ENCODE assay signal across 16 cellular contexts in genomic region chr1:245098924-245099323, GRCh38. TPM values are rescaled to one million over a fixed set of nuclear protein-coding genes. Genes with fewer than 3 reads are reported as not detected.
DNase-seq lines count a peak whose midpoint lies in the region; ATAC-seq and TF ChIP-seq lines count a peak whose summit lies in the region.
"Had no signal": no experiment of that assay in that cellular context is flagged by ENCODE, and none has a peak within 500 bp of the region (broad histone marks: within the 10 kb centered on the region; RNA-seq: fewer than 3 reads in every experiment).

No MANE protein-coding gene starts in this region.

- H3K27me3 ChIP-seq in right atrium auricular region (no peaks in the 10 kb centered on the region), heart right ventricle (no peaks in the 10 kb centered on the region), mesenchymal stem cell (ENCODE audit: control insufficient read depth in 1 of 2, insufficient read depth in 1 of 2, low read length in 2 of 2) (no peaks in the 10 kb centered on the region), mesendoderm (ENCODE audit: insufficient read depth, low read length, poor library complexity) (no peaks in the 10 kb centered on the region)
- H3K27me3 ChIP-seq: BLaER1 had no signal

- H3K4me1 Mint-ChIP-seq in stimulated activated memory B cell treated with anti-CD40 and anti-IgM and Interleukin-4, amounts not matched to agents 10 μg/mL and 1 μg/mL and 100 μg/mL, for 72 hours = no peaks in the 10 kb centered on the region
- H3K4me1 Mint-ChIP-seq: CD4-positive, alpha-beta memory T cell had no signal

- 96 to 97% methylated on average over 6 of the region's 6 CpGs for WGBS in heart right ventricle, 2 donors
- 95% methylated on average over 6 of the region's 6 CpGs for WGBS in mesenchymal stem cell
- no CpG with 5 or more reads among the region's 6 CpGs for WGBS in mesendoderm (ENCODE audit: extremely low coverage, insufficient coverage, low lambda C conversion rate)

- H3K79me1 ChIP-seq in mesenchymal stem cell (replicated peaks; ENCODE audit: low read length, poor library complexity, severe bottlenecking) (no peaks in the 10 kb centered on the region), mesendoderm (ENCODE audit: low read length) (no peaks in the 10 kb centered on the region)

- no peak overlapping the region for H2BK12ac ChIP-seq in mesenchymal stem cell (ENCODE audit: low read length in 2 of 2)

- H3K56ac ChIP-seq in mesendoderm (ENCODE audit: low read length) = no peak overlapping the region

- H2AFZ ChIP-seq in mesenchymal stem cell (ENCODE audit: low read depth, low read length) = no peak overlapping the region

- H3K4ac ChIP-seq in mesenchymal stem cell (ENCODE audit: low read depth in 1 of 2, low read length in 2 of 2) (no peak overlapping the region), mesendoderm (ENCODE audit: low read depth, low read length) (no peak overlapping the region)

- H3K4me3 ChIP-seq in right atrium auricular region (no peak overlapping the region), heart right ventricle (no peak overlapping the region), mesenchymal stem cell (ENCODE audit: insufficient read depth in 1 of 2, low read depth in 1 of 2, low read length in 2 of 2) (no peak overlapping the region), mesendoderm (ENCODE audit: low read length) (no peak overlapping the region)
- H3K4me3 ChIP-seq: BLaER1 had no signal

- intact Hi-C loops in heart right ventricle (cut with DNase I) = no loop called here

- H2BK15ac ChIP-seq in mesenchymal stem cell (ENCODE audit: low read depth, poor library complexity, severe bottlenecking) = no peak overlapping the region
- no peak overlapping the region for H2BK15ac ChIP-seq in mesendoderm (replicated peaks; ENCODE audit: low read depth)

- H3K36me3 ChIP-seq in right atrium auricular region (no peaks in the 10 kb centered on the region), heart right ventricle (no peaks in the 10 kb centered on the region), mesenchymal stem cell (ENCODE audit: control insufficient read depth in 1 of 2, insufficient read depth in 2 of 2, low read depth in 1 of 2, low read length in 2 of 2) (no peaks in the 10 kb centered on the region), mesendoderm (ENCODE audit: control insufficient read depth, insufficient read depth, low read length) (no peaks in the 10 kb centered on the region)
- H3K36me3 ChIP-seq: BLaER1 had no signal

- no peaks in the 10 kb centered on the region for H3K9me3 ChIP-seq in right atrium auricular region
- H3K9me3 ChIP-seq in heart right ventricle = no peaks in the 10 kb centered on the region
- H3K9me3 ChIP-seq in mesenchymal stem cell (ENCODE audit: control insufficient read depth, low read length) = no peaks in the 10 kb centered on the region
- H3K9me3 ChIP-seq: BLaER1 had no signal

- H3K9ac ChIP-seq in mesenchymal stem cell (ENCODE audit: low read length) (no peak overlapping the region), mesendoderm (ENCODE audit: low read length) (no peak overlapping the region)
- H3K9ac ChIP-seq: BLaER1 had no signal

- H4K5ac ChIP-seq in mesendoderm (ENCODE audit: low read length) = no peak overlapping the region

- no peaks in the 10 kb centered on the region for H3K36me3 Mint-ChIP-seq in stimulated activated memory B cell treated with anti-CD40 and anti-IgM and Interleukin-4, amounts not matched to agents 10 μg/mL and 1 μg/mL and 100 μg/mL, for 72 hours
- H3K36me3 Mint-ChIP-seq: CD4-positive, alpha-beta memory T cell had no signal

- no peaks in the 10 kb centered on the region for H3K9me3 Mint-ChIP-seq in stimulated activated memory B cell treated with anti-CD40 and anti-IgM and Interleukin-4, amounts not matched to agents 10 μg/mL and 1 μg/mL and 100 μg/mL, for 72 hours

- no peak overlapping the region for H3K27ac ChIP-seq in right atrium auricular region
- no peak overlapping the region for H3K27ac ChIP-seq in heart right ventricle
- no peak overlapping the region for H3K27ac ChIP-seq in mesenchymal stem cell (ENCODE audit: low read length, poor library complexity, severe bottlenecking)
- no peak overlapping the region for H3K27ac ChIP-seq in mesendoderm (ENCODE audit: low read depth, low read length)
- H3K27ac ChIP-seq: BLaER1 had no signal

- H2BK120ac ChIP-seq in mesenchymal stem cell (ENCODE audit: low read depth, low read length) (no peak overlapping the region), mesendoderm (ENCODE audit: low read depth, low read length) (no peak overlapping the region)

- H4K8ac ChIP-seq in mesenchymal stem cell (ENCODE audit: low read length) (no peak overlapping the region), mesendoderm (ENCODE audit: low read depth, low read length) (no peak overlapping the region)

- H3K23ac ChIP-seq in mesenchymal stem cell (ENCODE audit: low read length in 2 of 2) (no peak overlapping the region), mesendoderm (ENCODE audit: low read length) (no peak overlapping the region)

- ATAC-seq in heart right ventricle = no peak
- ATAC-seq in stimulated activated memory B cell treated with anti-CD40 and anti-IgM and Interleukin-4, amounts not matched to agents 10 μg/mL and 1 μg/mL and 100 μg/mL, for 72 hours = peak; percentile 8
- no peak for ATAC-seq in GM21723 (IDR thresholded peaks at IDR 0.05; ENCODE audit: unreplicated experiment)
- ATAC-seq in GM19455 (IDR thresholded peaks at IDR 0.05; ENCODE audit: unreplicated experiment) = no peak

- no peak overlapping the region for H3K27ac Mint-ChIP-seq in stimulated activated memory B cell treated with anti-CD40 and anti-IgM and Interleukin-4, amounts not matched to agents 10 μg/mL and 1 μg/mL and 100 μg/mL, for 72 hours
- H3K27ac Mint-ChIP-seq: CD4-positive, alpha-beta memory T cell had no signal

- H2BK5ac ChIP-seq in mesenchymal stem cell (ENCODE audit: low read depth, low read length, poor library complexity, severe bottlenecking) = no peak overlapping the region
- H2BK5ac ChIP-seq in mesendoderm (ENCODE audit: low read length) = no peak overlapping the region

- H3K18ac ChIP-seq in mesenchymal stem cell (ENCODE audit: low read depth in 1 of 2, low read length in 2 of 2) = no peak overlapping the region
- H3K18ac ChIP-seq in mesendoderm (ENCODE audit: low read length) = no peak overlapping the region

- H3K14ac ChIP-seq in mesenchymal stem cell (ENCODE audit: low read length in 2 of 2) = no peak overlapping the region

- peak overlapping the region; percentile 20 for H4K91ac ChIP-seq in mesenchymal stem cell (ENCODE audit: low read length)

- peak; percentile 34 for DNase-seq in right atrium auricular region (ENCODE audit: low spot score)
- no peak for DNase-seq in heart right ventricle
- no peak for DNase-seq in mesenchymal stem cell
- no peak for DNase-seq in mesendoderm
- no peak for DNase-seq in activated effector memory CD4-positive, alpha-beta T cell treated with Interleukin-2 at 50 U/mL for 16 hours
- DNase-seq: 8988T; CD4-positive, alpha-beta memory T cell; DMS79 treated with DMSO at 0.1 percent for 48 hours; GF-D8; H9 had no signal

- TF ChIP-seq CTCF in right atrium auricular region (IDR thresholded peaks at IDR 0.05) (no peak), heart right ventricle (IDR thresholded peaks at IDR 0.05) (no peak)

- H3K4me1 ChIP-seq in right atrium auricular region (no peaks in the 10 kb centered on the region), heart right ventricle (no peaks in the 10 kb centered on the region), mesenchymal stem cell (ENCODE audit: control insufficient read depth, insufficient read depth, low read depth, low read length) (peaks cover 3% of the 10 kb centered on the region), mesendoderm (ENCODE audit: control insufficient read depth, low read depth, low read length) (peaks cover 7% of the 10 kb centered on the region)
- H3K4me1 ChIP-seq: BLaER1 had no signal

- H3K4me3 Mint-ChIP-seq in stimulated activated memory B cell treated with anti-CD40 and anti-IgM and Interleukin-4, amounts not matched to agents 10 μg/mL and 1 μg/mL and 100 μg/mL, for 72 hours = no peak overlapping the region
- H3K4me3 Mint-ChIP-seq: CD14-positive monocyte; CD4-positive, alpha-beta memory T cell; H9 had no signal

- H3K4me2 ChIP-seq in mesenchymal stem cell (ENCODE audit: low read length, poor library complexity, severe bottlenecking) (no peak overlapping the region), mesendoderm (ENCODE audit: low read length) (no peak overlapping the region)
- H3K4me2 ChIP-seq: BLaER1 had no signal

- H3K27me3 Mint-ChIP-seq in stimulated activated memory B cell treated with anti-CD40 and anti-IgM and Interleukin-4, amounts not matched to agents 10 μg/mL and 1 μg/mL and 100 μg/mL, for 72 hours = peaks cover 6% of the 10 kb centered on the region
- H3K27me3 Mint-ChIP-seq: CD4-positive, alpha-beta memory T cell had no signal

- H2AK5ac ChIP-seq in mesenchymal stem cell (ENCODE audit: low read length, severe bottlenecking) = no peak overlapping the region
- H2AK5ac ChIP-seq in mesendoderm (ENCODE audit: low read length) = no peak overlapping the region

- no peaks in the 10 kb centered on the region for H3K79me2 ChIP-seq in mesendoderm (ENCODE audit: control insufficient read depth, insufficient read depth, low read length)

RNA-seq across cellular contexts. Expression of gene KIF26B, which starts 55.9 kb away (rescaled TPM):
- total RNA-seq in right atrium auricular region (1 to 10 TPM in 1 of 2 donors, under 1 TPM in 1; 0.83 to 1.3 TPM), heart right ventricle (1 to 10 TPM in 8 of 10 donors, under 1 TPM in 2; 0.74 to 8.8 (median 3.7) TPM)
- polyA plus RNA-seq in heart right ventricle = 1 to 10 TPM in 1 of 2 donors, under 1 TPM in 1; 0.66 to 1.4 TPM
- polyA plus RNA-seq in mesenchymal stem cell (2013, experiment 1 of 2) = 10.1 TPM
- polyA plus RNA-seq in mesenchymal stem cell (2013, experiment 2 of 2) = 9.3 TPM
- polyA plus RNA-seq in mesendoderm (2013, experiment 1 of 2) = 0.31 TPM
- polyA plus RNA-seq in mesendoderm (2013, experiment 2 of 2) = 0.24 TPM
- total RNA-seq: A673; CD4-positive, alpha-beta memory T cell had no signal
